Comparison of ENCODE assay signal across 1 cellular context in genomic region chr9:77927265-77927664, GRCh38.
TF ChIP-seq lines count a peak whose summit lies in the region.

No MANE protein-coding gene starts in this region.

TF ChIP-seq in SK-N-SH, 30 proteins besides CTCF, POLR2A, EP300 and RAD21 (continued from another document):
- peak; percentile 75 for TF ChIP-seq TCF12 (IDR thresholded peaks at IDR 0.05)
- no peak for TF ChIP-seq EZH2phosphoT487 (IDR thresholded peaks at IDR 0.05; ENCODE audit: borderline replicate concordance, low read depth)
- no peak for TF ChIP-seq IRF3 (IDR thresholded peaks at IDR 0.05; ENCODE audit: low read depth, low read length)
